9 cellular contexts compared by ENCODE assay signal in the genomic region with DNA sequence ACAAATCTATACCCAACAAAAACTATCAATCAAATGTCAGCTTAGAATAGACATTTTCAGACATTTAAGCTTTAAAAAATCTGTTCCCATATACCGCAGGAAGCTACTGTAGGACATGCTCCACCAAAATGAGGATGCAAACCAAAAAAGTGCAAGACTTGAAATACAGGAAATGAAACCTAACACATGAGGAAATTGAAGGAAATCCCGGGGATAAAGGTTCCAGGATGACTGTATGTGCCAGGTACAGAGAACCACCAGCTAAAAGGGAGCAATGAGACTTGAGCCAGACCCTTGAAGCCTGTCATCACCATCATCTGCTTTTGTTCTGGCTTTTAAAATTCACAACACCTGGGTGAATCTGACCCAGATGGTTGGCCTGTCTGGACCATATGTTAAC. TPM values are rescaled to one million over a fixed set of nuclear protein-coding genes. Genes with fewer than 3 reads are reported as not detected.
A peak's percentile ranks its signal among the peaks of the same experiment; 100 is the strongest.
DNase-seq lines count a peak whose midpoint lies in the region; ATAC-seq lines count a peak whose summit lies in the region.
"Had no signal": no experiment of that assay in that cellular context is flagged by ENCODE, and none has a peak within 500 bp of the region (broad histone marks: within the 10 kb centered on the region; RNA-seq: fewer than 3 reads in every experiment).

No MANE protein-coding gene starts in this region.

- ATAC-seq in activated CD8-positive, alpha-beta memory T cell treated with anti-CD3 and anti-CD28 coated beads, Interleukin-2, amount 10 ng/mL, durations not matched to agents 7 days and 5 days, result no peak
- no peak for ATAC-seq in natural killer cell treated with Interleukin-12 subunit alpha and Interleukin-12 subunit beta and Interleukin-15 and Interleukin-18, amount 100 ng/mL, for 72 hours

- peak overlapping the region; percentile 72 for H3K27ac Mint-ChIP-seq in activated CD8-positive, alpha-beta memory T cell treated with anti-CD3 and anti-CD28 coated beads, Interleukin-2, amount 10 ng/mL, durations not matched to agents 7 days and 5 days
- H3K27ac Mint-ChIP-seq in natural killer cell treated with Interleukin-12 subunit alpha and Interleukin-12 subunit beta and Interleukin-15 and Interleukin-18, amount 100 ng/mL, for 72 hours, result peak overlapping the region; percentile 45 to 49

- DNase-seq in activated CD8-positive, alpha-beta memory T cell treated with anti-CD3 and anti-CD28 coated beads, Interleukin-2, amount 10 ng/mL, durations not matched to agents 7 days and 5 days, result no peak
- no peak for DNase-seq in activated CD8-positive, alpha-beta memory T cell treated with anti-CD3 and anti-CD28 coated beads, Interleukin-2, amount 50 U/mL, for 48 hours
- DNase-seq in KBM-7 (peak; percentile 39), amniotic epithelial cell (ENCODE audit: low read depth) (peak; percentile 22), mucosa of gallbladder (ENCODE audit: low spot score) (no peak), posterior cingulate gyrus (no peak), inferior parietal cortex (ENCODE audit: extremely low spot score) (no peak)
- no peak for DNase-seq in natural killer cell treated with Interleukin-12 subunit alpha and Interleukin-12 subunit beta and Interleukin-15 and Interleukin-18, amount 100 ng/mL, for 72 hours (ENCODE audit: low spot score)
- DNase-seq: NCI-H2107 had no signal

- CTCF ChIA-PET in activated CD8-positive, alpha-beta memory T cell treated with anti-CD3 and anti-CD28 coated beads, Interleukin-2, amount 10 ng/mL, durations not matched to agents 7 days and 5 days (lab: Charles Lee), result interaction anchor here (0.7 to 13.7 kb wide), 9 partner anchors 9 to 54 kb away, joined by 3 to 274 read pairs (median 4); a partner anchor contains a TSS

- in situ Hi-C loops in KBM-7 (cut with MboI; ENCODE audit: low pct_unique_long_range_greater_than_20kb, low sequenced_read_pairs), result no loop called here

- H3K4me1 Mint-ChIP-seq in activated CD8-positive, alpha-beta memory T cell treated with anti-CD3 and anti-CD28 coated beads, Interleukin-2, amount 10 ng/mL, durations not matched to agents 7 days and 5 days, result peaks cover 70% of the 10 kb centered on the region
- peaks cover 47 to 58% of the 10 kb centered on the region in 2 donors for H3K4me1 Mint-ChIP-seq in natural killer cell treated with Interleukin-12 subunit alpha and Interleukin-12 subunit beta and Interleukin-15 and Interleukin-18, amount 100 ng/mL, for 72 hours (ENCODE audit: low read depth in 2 of 2)

- H3K9me3 Mint-ChIP-seq in activated CD8-positive, alpha-beta memory T cell treated with anti-CD3 and anti-CD28 coated beads, Interleukin-2, amount 10 ng/mL, durations not matched to agents 7 days and 5 days (ENCODE audit: low read depth), result no peaks in the 10 kb centered on the region
- H3K9me3 Mint-ChIP-seq in natural killer cell treated with Interleukin-12 subunit alpha and Interleukin-12 subunit beta and Interleukin-15 and Interleukin-18, amount 100 ng/mL, for 72 hours, result no peaks in the 10 kb centered on the region

- intact Hi-C loops in posterior cingulate gyrus (cut with DNase I), result no loop called here

- no peaks in the 10 kb centered on the region for H3K27me3 Mint-ChIP-seq in activated CD8-positive, alpha-beta memory T cell treated with anti-CD3 and anti-CD28 coated beads, Interleukin-2, amount 10 ng/mL, durations not matched to agents 7 days and 5 days
- no peaks in the 10 kb centered on the region for H3K27me3 Mint-ChIP-seq in natural killer cell treated with Interleukin-12 subunit alpha and Interleukin-12 subunit beta and Interleukin-15 and Interleukin-18, amount 100 ng/mL, for 72 hours

- H3K36me3 Mint-ChIP-seq in activated CD8-positive, alpha-beta memory T cell treated with anti-CD3 and anti-CD28 coated beads, Interleukin-2, amount 10 ng/mL, durations not matched to agents 7 days and 5 days, result peaks cover 27% of the 10 kb centered on the region
- no peaks in the 10 kb centered on the region for H3K36me3 Mint-ChIP-seq in natural killer cell treated with Interleukin-12 subunit alpha and Interleukin-12 subunit beta and Interleukin-15 and Interleukin-18, amount 100 ng/mL, for 72 hours

- H3K4me3 Mint-ChIP-seq in activated CD8-positive, alpha-beta memory T cell treated with anti-CD3 and anti-CD28 coated beads, Interleukin-2, amount 10 ng/mL, durations not matched to agents 7 days and 5 days, result no peak overlapping the region
- peak overlapping the region; percentile 35 for H3K4me3 Mint-ChIP-seq in natural killer cell treated with Interleukin-12 subunit alpha and Interleukin-12 subunit beta and Interleukin-15 and Interleukin-18, amount 100 ng/mL, for 72 hours

RNA-seq across cellular contexts. Expression of a gene that starts 21.4 kb away (rescaled TPM):
- 100 to 1,000 TPM; 284 to 295 TPM for total RNA-seq in activated CD8-positive, alpha-beta memory T cell treated with anti-CD3 and anti-CD28 coated beads, Interleukin-2, amount 10 ng/mL, durations not matched to agents 7 days and 5 days
- total RNA-seq in natural killer cell treated with Interleukin-12 subunit alpha and Interleukin-12 subunit beta and Interleukin-15 and Interleukin-18, amount 100 ng/mL, for 72 hours, result 100 to 1,000 TPM; 280 to 289 TPM
- total RNA-seq in mucosa of gallbladder, result 85.9 TPM

RNA-seq across cellular contexts. Expression of a gene that starts 39.3 kb away (rescaled TPM):
- total RNA-seq in activated CD8-positive, alpha-beta memory T cell treated with anti-CD3 and anti-CD28 coated beads, Interleukin-2, amount 10 ng/mL, durations not matched to agents 7 days and 5 days, result 10 to 100 TPM; 87.1 to 90.0 TPM
- 100 to 1,000 TPM in 1 of 2 donors, 10 to 100 TPM in 1; 80.0 to 128 TPM for total RNA-seq in natural killer cell treated with Interleukin-12 subunit alpha and Interleukin-12 subunit beta and Interleukin-15 and Interleukin-18, amount 100 ng/mL, for 72 hours
- 43.3 TPM for total RNA-seq in mucosa of gallbladder

RNA-seq across cellular contexts. Expression of a gene that starts 39.4 kb away (rescaled TPM):
- total RNA-seq in activated CD8-positive, alpha-beta memory T cell treated with anti-CD3 and anti-CD28 coated beads, Interleukin-2, amount 10 ng/mL, durations not matched to agents 7 days and 5 days, result 10 to 100 TPM; 28.0 to 35.8 TPM
- 10 to 100 TPM in 1 of 2 donors, 1 to 10 TPM in 1; 8.1 to 39.3 TPM for total RNA-seq in natural killer cell treated with Interleukin-12 subunit alpha and Interleukin-12 subunit beta and Interleukin-15 and Interleukin-18, amount 100 ng/mL, for 72 hours
- 10.2 TPM for total RNA-seq in mucosa of gallbladder

RNA-seq across cellular contexts. Expression of a gene that starts 53.8 kb away (rescaled TPM):
- 10 to 100 TPM; 46.5 to 64.1 TPM for total RNA-seq in activated CD8-positive, alpha-beta memory T cell treated with anti-CD3 and anti-CD28 coated beads, Interleukin-2, amount 10 ng/mL, durations not matched to agents 7 days and 5 days
- total RNA-seq in natural killer cell treated with Interleukin-12 subunit alpha and Interleukin-12 subunit beta and Interleukin-15 and Interleukin-18, amount 100 ng/mL, for 72 hours, result 10 to 100 TPM; 35.6 to 56.4 TPM
- total RNA-seq in mucosa of gallbladder, result 62.0 TPM

Comparison
In these comparisons a context has a peak if more than half of its experiments do, and no peak if none do; other contexts are left out.
1. DNase-seq: peak in KBM-7 (single experiment) and amniotic epithelial cell (single experiment); none in activated CD8-positive, alpha-beta memory T cell treated with anti-CD3 and anti-CD28 coated beads, Interleukin-2, amount 10 ng/mL, durations not matched to agents 7 days and 5 days (single experiment), activated CD8-positive, alpha-beta memory T cell treated with anti-CD3 and anti-CD28 coated beads, Interleukin-2, amount 50 U/mL, for 48 hours (single experiment), natural killer cell treated with Interleukin-12 subunit alpha and Interleukin-12 subunit beta and Interleukin-15 and Interleukin-18, amount 100 ng/mL, for 72 hours (single experiment), mucosa of gallbladder (single experiment), posterior cingulate gyrus (0 of 10) and inferior parietal cortex (single experiment).